In the genomic region with DNA sequence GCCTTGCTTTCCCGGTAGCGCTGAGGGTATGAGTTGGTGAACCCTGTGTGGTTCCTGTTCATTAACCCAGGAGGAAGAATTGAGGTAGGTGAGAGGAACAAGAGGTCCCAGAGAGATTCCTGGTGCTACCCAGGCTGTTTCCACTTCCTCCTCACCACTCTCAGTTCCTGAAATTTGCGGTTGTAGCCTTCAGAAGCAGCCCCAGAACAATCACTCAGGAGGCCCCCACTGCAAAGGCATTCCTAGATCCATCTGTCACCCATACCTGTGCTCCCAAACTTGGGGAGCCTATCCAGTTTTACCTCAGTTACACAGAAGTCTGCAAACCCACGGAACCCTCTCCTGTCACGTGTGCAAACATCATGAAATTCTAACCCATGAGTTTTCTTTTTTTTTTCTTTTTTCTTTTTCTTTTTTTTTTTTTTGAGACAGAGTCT, we compare ENCODE assay signal across 10 cellular contexts. TPM values are rescaled to one million over a fixed set of nuclear protein-coding genes. Genes with fewer than 3 reads are reported as not detected.
DNase-seq lines count a peak whose midpoint lies in the region; ATAC-seq and FAIRE-seq lines count a peak whose summit lies in the region.
"Had no signal": no experiment of that assay in that cellular context is flagged by ENCODE, and none has a peak within 500 bp of the region (broad histone marks: within the 10 kb centered on the region; RNA-seq: fewer than 3 reads in every experiment).

No MANE protein-coding gene starts in this region.

- no peak for FAIRE-seq in RCC 7860 (lab: Jason Lieb, UNC)

- DNase-seq in medulla oblongata (ENCODE audit: extremely low spot score) = peak; percentile 70
- no peak for DNase-seq in activated effector memory CD4-positive, alpha-beta T cell treated with anti-CD3 and anti-CD28 coated beads, Interleukin-2, amount 50 U/mL, for 16 hours
- DNase-seq in RCC 7860 (ENCODE audit: low spot score) = no peak
- DNase-seq in foreskin melanocyte = no peak
- no peak for DNase-seq in left lobe of liver (ENCODE audit: low spot score)
- DNase-seq: activated gamma-delta T cell, PC-9 had no signal

- peak; percentile 71 for ATAC-seq in GM18858 (IDR thresholded peaks at IDR 0.05; ENCODE audit: unreplicated experiment)
- peak; percentile 81 for ATAC-seq in GM21717 (IDR thresholded peaks at IDR 0.05; ENCODE audit: unreplicated experiment)
- ATAC-seq in HG03520 (IDR thresholded peaks at IDR 0.05; ENCODE audit: unreplicated experiment) = peak; percentile 66
- no peak for ATAC-seq in left lobe of liver

RNA-seq across cellular contexts. Expression of gene PIP4K2A, which starts 9.0 kb away (rescaled TPM):
- 10.9 TPM for total RNA-seq in left lobe of liver
